In the genomic region with DNA sequence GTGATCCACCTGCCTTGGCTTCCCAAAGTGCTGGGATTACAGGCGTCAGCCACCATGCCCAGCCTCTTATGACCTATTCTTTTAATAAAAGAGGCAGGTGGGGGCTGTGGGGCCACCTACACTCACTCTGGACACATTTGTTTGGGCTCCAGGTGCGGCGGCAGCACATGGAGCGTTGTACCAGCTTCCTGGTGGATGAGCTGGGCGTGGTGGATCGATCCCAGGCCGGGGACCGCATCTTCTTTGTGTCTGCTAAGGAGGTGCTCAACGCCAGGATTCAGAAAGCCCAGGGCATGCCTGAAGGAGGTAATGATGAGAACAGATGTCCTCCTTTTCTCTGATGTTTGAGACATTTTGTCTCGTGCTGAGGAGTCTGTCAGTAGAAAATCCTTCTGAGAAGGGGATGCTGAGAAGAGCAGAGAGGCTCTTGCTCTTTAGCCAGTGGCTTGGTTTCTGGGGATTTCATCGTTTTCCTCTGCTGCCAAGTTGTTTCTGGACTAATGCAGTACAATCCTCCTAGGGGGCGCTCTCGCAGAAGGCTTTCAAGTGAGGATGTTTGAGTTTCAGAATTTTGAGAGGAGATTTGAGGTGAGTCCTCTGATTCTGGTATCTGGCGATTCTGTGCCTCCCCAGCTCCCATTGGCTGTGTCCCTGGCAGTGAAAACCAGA, we compare ENCODE assay signal across 8 cellular contexts. TPM values are rescaled to one million over a fixed set of nuclear protein-coding genes. Genes with fewer than 3 reads are reported as not detected.
DNase-seq lines count a peak whose midpoint lies in the region; ATAC-seq, FAIRE-seq and TF ChIP-seq lines count a peak whose summit lies in the region.

No MANE protein-coding gene starts in this region.

- WGBS in SK-N-SH (ENCODE audit: low lambda C conversion rate) = 84% methylated on average over 14 of the region's 14 CpGs
- WGBS in sigmoid colon, 2 donors = 88 to 91% methylated on average over 14 of the region's 14 CpGs

- H3F3A ChIP-seq in SK-N-SH (replicated peaks; ENCODE audit: insufficient read depth) = peaks cover 6% of the 10 kb centered on the region

- H3K4me3 Mint-ChIP-seq in activated naive CD8-positive, alpha-beta T cell treated with anti-CD3 and anti-CD28 coated beads, Interleukin-2, amount 10 ng/mL, durations not matched to agents 7 days and 5 days = no peak overlapping the region

- no peaks in the 10 kb centered on the region for H4K20me1 ChIP-seq in SK-N-SH (ENCODE audit: insufficient read depth)
- H4K20me1 ChIP-seq in OCI-LY7 (ENCODE audit: insufficient read depth, low read length) = no peaks in the 10 kb centered on the region
- peaks cover 7% of the 10 kb centered on the region for H4K20me1 ChIP-seq in keratinocyte (ENCODE audit: control insufficient read depth, extremely low read depth, insufficient read depth, low read length)

- H3K9me2 ChIP-seq in SK-N-SH (no peaks in the 10 kb centered on the region), OCI-LY7 (ENCODE audit: insufficient read depth, low read length) (no peaks in the 10 kb centered on the region)

- peak overlapping the region; percentile 25 for H3K27ac Mint-ChIP-seq in activated naive CD8-positive, alpha-beta T cell treated with anti-CD3 and anti-CD28 coated beads, Interleukin-2, amount 10 ng/mL, durations not matched to agents 7 days and 5 days

- no peak for TF ChIP-seq POLR2A in sigmoid colon (IDR thresholded peaks at IDR 0.05)

- peaks cover 50 to 68% of the 10 kb centered on the region in 2 experiments for H3K36me3 ChIP-seq in SK-N-SH (replicated peaks in 1 of 2; ENCODE audit: control insufficient read depth in 1 of 2, insufficient read depth in 2 of 2, low read length in 1 of 2)
- peaks cover 88% of the 10 kb centered on the region for H3K36me3 ChIP-seq in OCI-LY7 (ENCODE audit: insufficient read depth, low read length)
- peaks cover 52 to 69% of the 10 kb centered on the region in 2 experiments for H3K36me3 ChIP-seq in keratinocyte (ENCODE audit: control insufficient read depth in 2 of 2, extremely low read depth in 1 of 2, insufficient read depth in 2 of 2, low read length in 2 of 2)
- peaks cover 88% of the 10 kb centered on the region for H3K36me3 ChIP-seq in thoracic aorta
- peaks cover 74 to 100% (median 89%) of the 10 kb centered on the region in 4 donors for H3K36me3 ChIP-seq in sigmoid colon

- no peaks in the 10 kb centered on the region for H3K9me1 ChIP-seq in keratinocyte (ENCODE audit: control insufficient read depth, extremely low read depth, insufficient read depth, low read length)

- H3K27ac ChIP-seq in SK-N-SH (ENCODE audit: low read depth in 2 of 2, low read length in 1 of 2) (peak overlapping the region in 1 of 2 experiments; percentile 28; a peak in 2 of 4 replicates), OCI-LY7 (ENCODE audit: low read depth, low read length, poor library complexity, severe bottlenecking) (no peak overlapping the region), keratinocyte (ENCODE audit: control insufficient read depth, insufficient read depth, low read length) (peak overlapping the region; percentile 51), thoracic aorta (no peak overlapping the region), sigmoid colon (peak overlapping the region in 1 of 4 donors; percentile 40)

- TF ChIP-seq RAD21 in SK-N-SH (IDR thresholded peaks at IDR 0.05; ENCODE audit: low read length) = peak; percentile 38; the same call in 1 of the 2 replicates

- BruUV-seq in OCI-LY7 (replicated peaks; lab: Mats Ljungman, UMichigan) = no TSS peak

- CTCF ChIA-PET in SK-N-SH (lab: Yijun Ruan, JAX) = interaction anchor here (1.0 to 2.6 kb wide), 6 partner anchors 10 to 494 kb away, joined by 3 to 9 read pairs (median 5); no protein-coding TSS in a partner anchor
- CTCF ChIA-PET in OCI-LY7 (lab: Charles Lee; ENCODE audit: unreplicated experiment) = no interaction called here

- H3K4me2 ChIP-seq in SK-N-SH = no peak overlapping the region
- no peak overlapping the region for H3K4me2 ChIP-seq in OCI-LY7 (ENCODE audit: low read length)
- no peak overlapping the region for H3K4me2 ChIP-seq in keratinocyte (ENCODE audit: control insufficient read depth, extremely low read depth, insufficient read depth, low read depth, low read length)

- DNase-seq in SK-N-SH (peak; percentile 51), OCI-LY7 (ENCODE audit: low spot score) (peak; percentile 68), keratinocyte (ENCODE audit: low read depth, low spot score) (no peak), thoracic aorta (ENCODE audit: low spot score) (no peak), sigmoid colon (no peak), NCI-H446 treated with DMSO at 0.1 percent for 48 hours (lab: John Stamatoyannopoulos, UW) (no peak)
- peak; percentile 49 for DNase-seq in activated naive CD8-positive, alpha-beta T cell treated with anti-CD3 and anti-CD28 coated beads, Interleukin-2, amount 10 ng/mL, durations not matched to agents 7 days and 5 days

- intact Hi-C loops in OCI-LY7 (cut with micrococcal nuclease; ENCODE audit: unreplicated experiment) (loop anchor here (1.0 kb wide), 1 partner anchor 78 kb away; no protein-coding TSS in a partner anchor), sigmoid colon (cut with DNase I) (no loop called here)

- no peaks in the 10 kb centered on the region for H3K4me1 Mint-ChIP-seq in activated naive CD8-positive, alpha-beta T cell treated with anti-CD3 and anti-CD28 coated beads, Interleukin-2, amount 10 ng/mL, durations not matched to agents 7 days and 5 days

- H3K36me3 Mint-ChIP-seq in activated naive CD8-positive, alpha-beta T cell treated with anti-CD3 and anti-CD28 coated beads, Interleukin-2, amount 10 ng/mL, durations not matched to agents 7 days and 5 days = peaks cover 31% of the 10 kb centered on the region

- H3K9me3 ChIP-seq in SK-N-SH (no peaks in the 10 kb centered on the region), OCI-LY7 (ENCODE audit: low read length) (no peaks in the 10 kb centered on the region), keratinocyte (ENCODE audit: control insufficient read depth, low read depth, low read length) (no peaks in the 10 kb centered on the region), thoracic aorta (no peaks in the 10 kb centered on the region), sigmoid colon (no peaks in the 10 kb centered on the region)

- no peaks in the 10 kb centered on the region for H3K79me2 ChIP-seq in SK-N-SH (ENCODE audit: insufficient read depth)
- no peaks in the 10 kb centered on the region for H3K79me2 ChIP-seq in OCI-LY7 (ENCODE audit: insufficient read depth, low read depth, low read length)
- no peaks in the 10 kb centered on the region for H3K79me2 ChIP-seq in keratinocyte (ENCODE audit: control insufficient read depth, insufficient read depth, low read length)

- H3K9me3 Mint-ChIP-seq in activated naive CD8-positive, alpha-beta T cell treated with anti-CD3 and anti-CD28 coated beads, Interleukin-2, amount 10 ng/mL, durations not matched to agents 7 days and 5 days = no peaks in the 10 kb centered on the region

- FAIRE-seq in keratinocyte (lab: Jason Lieb, UNC) = no peak

- no peak overlapping the region for H3K4me3 ChIP-seq in SK-N-SH (ENCODE audit: low read depth in 2 of 2, low read length in 1 of 2)
- no peak overlapping the region for H3K4me3 ChIP-seq in OCI-LY7 (ENCODE audit: low read depth, low read length, poor library complexity, severe bottlenecking)
- no peak overlapping the region for H3K4me3 ChIP-seq in keratinocyte (ENCODE audit: control insufficient read depth in 2 of 3, extremely low read depth in 1 of 3, insufficient read depth in 2 of 3, low read depth in 1 of 3, low read length in 3 of 3)
- no peak overlapping the region for H3K4me3 ChIP-seq in thoracic aorta
- no peak overlapping the region for H3K4me3 ChIP-seq in sigmoid colon

- H2AFZ ChIP-seq in SK-N-SH (ENCODE audit: low read depth) = no peak overlapping the region
- H2AFZ ChIP-seq in OCI-LY7 (ENCODE audit: low read length) = no peak overlapping the region
- H2AFZ ChIP-seq in keratinocyte (ENCODE audit: control insufficient read depth, low read length) = no peak overlapping the region

- no peaks in the 10 kb centered on the region for H3K27me3 Mint-ChIP-seq in activated naive CD8-positive, alpha-beta T cell treated with anti-CD3 and anti-CD28 coated beads, Interleukin-2, amount 10 ng/mL, durations not matched to agents 7 days and 5 days

- TF ChIP-seq CTCF in SK-N-SH (IDR thresholded peaks at IDR 0.05) (peak; percentile 63), OCI-LY7 (conservative IDR thresholded peaks at IDR 0.05; ENCODE audit: low read length) (peak; percentile 87), keratinocyte (optimal IDR thresholded peaks at IDR 0.05 in 1 of 3, IDR thresholded peaks at IDR 0.05 in 1 of 3, conservative IDR thresholded peaks at IDR 0.05 in 1 of 3; ENCODE audit: extremely low read depth in 1 of 3, insufficient read depth in 2 of 3, low read length in 3 of 3) (peak; percentile 33 to 49 (median 38)), thoracic aorta (IDR thresholded peaks at IDR 0.05) (peak; percentile 21), sigmoid colon (IDR thresholded peaks at IDR 0.05) (peak in 1 of 4 experiments; percentile 38)

- H3K9ac ChIP-seq in SK-N-SH (no peak overlapping the region), keratinocyte (ENCODE audit: control insufficient read depth, extremely low read depth, insufficient read depth, low read length) (no peak overlapping the region)

- dilution Hi-C loops in keratinocyte (cut with MboI; ENCODE audit: extremely low pct_ligation_motif_present, low sequenced_read_pairs) = no loop called here

- H3K27me3 ChIP-seq in SK-N-SH (ENCODE audit: insufficient read depth) (no peaks in the 10 kb centered on the region), keratinocyte (ENCODE audit: control insufficient read depth, extremely low read depth, insufficient read depth, low read length) (no peaks in the 10 kb centered on the region), thoracic aorta (replicated peaks; ENCODE audit: insufficient read depth) (no peaks in the 10 kb centered on the region), sigmoid colon (no peaks in the 10 kb centered on the region)

- TF ChIP-seq EP300 in SK-N-SH (IDR thresholded peaks at IDR 0.05; ENCODE audit: borderline replicate concordance in 1 of 2, low read depth in 1 of 2, low read length in 1 of 2) = no peak
- TF ChIP-seq EP300 in sigmoid colon (IDR thresholded peaks at IDR 0.05) = no peak

- H3K4me1 ChIP-seq in SK-N-SH (ENCODE audit: control insufficient read depth in 1 of 2, insufficient read depth in 2 of 2, low read depth in 1 of 2, low read length in 1 of 2) (no peaks in the 10 kb centered on the region), OCI-LY7 (ENCODE audit: insufficient read depth, low read length, poor library complexity, severe bottlenecking) (no peaks in the 10 kb centered on the region), keratinocyte (ENCODE audit: control insufficient read depth, extremely low read depth, insufficient read depth, low read length) (peaks cover 10% of the 10 kb centered on the region), thoracic aorta (ENCODE audit: control insufficient read depth in 1 of 2, low read depth in 2 of 2) (no peaks in the 10 kb centered on the region), sigmoid colon (no peaks in the 10 kb centered on the region)

- POLR2A ChIA-PET in SK-N-SH (lab: Yijun Ruan, JAX) = no interaction called here
- POLR2A ChIA-PET in OCI-LY7 (lab: Charles Lee) = no interaction called here
- POLR2A ChIA-PET in activated naive CD8-positive, alpha-beta T cell treated with anti-CD3 and anti-CD28 coated beads, Interleukin-2, amount 10 ng/mL, durations not matched to agents 7 days and 5 days (lab: Charles Lee) = interaction anchor here (1.3 kb wide), 1 partner anchor 94 kb away, joined by 3 read pairs; no protein-coding TSS in a partner anchor

- no peak; the same call in 1 of the 3 replicates for ATAC-seq in SK-N-SH treated with all-trans-retinoic acid at 6 μM for 48 hours
- no peak for ATAC-seq in activated naive CD8-positive, alpha-beta T cell treated with anti-CD3 and anti-CD28 coated beads, Interleukin-2, amount 10 ng/mL, durations not matched to agents 7 days and 5 days (ENCODE audit: low read depth)
- no peak for ATAC-seq in thoracic aorta (ENCODE audit: insufficient number of reproducible peaks, low FRiP score, low read depth)

RNA-seq across cellular contexts. Expression of gene MIIP, which starts 17.9 kb away (rescaled TPM):
- polyA plus RNA-seq in SK-N-SH (2012; rRNA removed) (24.0 and 25.6 TPM in 2 replicates), keratinocyte (14.3 to 30.6 TPM (median 18.2 TPM) in 3 replicates), sigmoid colon (10 to 100 TPM; 12.7 to 32.6 (median 18.0) TPM)
- 6.1 and 11.1 TPM in 2 replicates for polyA plus RNA-seq in SK-N-SH (2012; cell fraction: cytosol; rRNA removed)
- 128 and 148 TPM in 2 replicates for polyA plus RNA-seq in SK-N-SH (2012; cell fraction: nucleus; rRNA removed)
- total RNA-seq in OCI-LY7 (2014; rRNA removed; shearing (Covaris generic)) = 75.2 and 102 TPM in 2 replicates
- total RNA-seq in OCI-LY7 (2022) (48.5 and 57.9 TPM in 2 replicates), thoracic aorta (10 to 100 TPM; 33.7 to 53.1 TPM), sigmoid colon (10 to 100 TPM; 23.7 to 31.2 (median 27.4) TPM)
- 10 to 100 TPM; 34.3 to 36.2 TPM for total RNA-seq in activated naive CD8-positive, alpha-beta T cell treated with anti-CD3 and anti-CD28 coated beads, Interleukin-2, amount 10 ng/mL, durations not matched to agents 7 days and 5 days
- polyA plus RNA-seq in keratinocyte (2011; ENCODE audit: low read depth) = 7.8 TPM
- polyA plus RNA-seq in keratinocyte (2011; cell fraction: cytosol; rRNA removed) = 12.1 and 26.0 TPM in 2 replicates
- polyA plus RNA-seq in keratinocyte (2011; cell fraction: nucleus; rRNA removed) = 62.3 and 86.3 TPM in 2 replicates
- 24.6 and 25.7 TPM in 2 replicates for polyA plus RNA-seq in keratinocyte (2012; ENCODE audit: low replicate concordance)
- 9.2 to 23.0 TPM (median 13.7 TPM) in 3 replicates for polyA minus RNA-seq in keratinocyte
- polyA minus RNA-seq in keratinocyte (2011; cell fraction: cytosol; rRNA and poly(A)+ RNA removed) = 28.6 TPM
- polyA minus RNA-seq in keratinocyte (2011; cell fraction: nucleus; rRNA and poly(A)+ RNA removed) = 12.9 and 15.0 TPM in 2 replicates

RNA-seq across cellular contexts. Expression of gene MFN2, which starts 21.1 kb away (rescaled TPM):
- polyA plus RNA-seq in SK-N-SH (2012; rRNA removed) (43.2 and 46.1 TPM in 2 replicates), keratinocyte (85.4 to 102 TPM (median 94.3 TPM) in 3 replicates), sigmoid colon (10 to 100 TPM; 33.0 to 61.5 (median 58.0) TPM)
- 31.0 and 37.2 TPM in 2 replicates for polyA plus RNA-seq in SK-N-SH (2012; cell fraction: cytosol; rRNA removed)
- 56.3 and 62.9 TPM in 2 replicates for polyA plus RNA-seq in SK-N-SH (2012; cell fraction: nucleus; rRNA removed)
- total RNA-seq in OCI-LY7 (2014; rRNA removed; shearing (Covaris generic)) = 28.3 and 32.2 TPM in 2 replicates
- total RNA-seq in OCI-LY7 (2022) (52.7 and 55.9 TPM in 2 replicates), thoracic aorta (10 to 100 TPM; 48.7 to 50.1 TPM), sigmoid colon (100 to 1,000 TPM in 2 of 4 donors, 10 to 100 TPM in 2; 83.9 to 121 (median 96.9) TPM)
- total RNA-seq in activated naive CD8-positive, alpha-beta T cell treated with anti-CD3 and anti-CD28 coated beads, Interleukin-2, amount 10 ng/mL, durations not matched to agents 7 days and 5 days = 10 to 100 TPM; 51.4 TPM
- 44.3 TPM for polyA plus RNA-seq in keratinocyte (2011; ENCODE audit: low read depth)
- polyA plus RNA-seq in keratinocyte (2011; cell fraction: cytosol; rRNA removed) = 69.6 and 77.6 TPM in 2 replicates
- polyA plus RNA-seq in keratinocyte (2011; cell fraction: nucleus; rRNA removed) = 125 and 133 TPM in 2 replicates
- 60.7 and 121 TPM in 2 replicates for polyA plus RNA-seq in keratinocyte (2012; ENCODE audit: low replicate concordance)
- polyA minus RNA-seq in keratinocyte = 118 to 135 TPM (median 122 TPM) in 3 replicates
- 69.6 TPM for polyA minus RNA-seq in keratinocyte (2011; cell fraction: cytosol; rRNA and poly(A)+ RNA removed)
- polyA minus RNA-seq in keratinocyte (2011; cell fraction: nucleus; rRNA and poly(A)+ RNA removed) = 60.4 and 91.8 TPM in 2 replicates

Comparison
In these comparisons a context has a peak if more than half of its experiments do, and no peak if none do; other contexts are left out.
1. DNase-seq: peak in SK-N-SH (single experiment), OCI-LY7 (single experiment) and activated naive CD8-positive, alpha-beta T cell treated with anti-CD3 and anti-CD28 coated beads, Interleukin-2, amount 10 ng/mL, durations not matched to agents 7 days and 5 days (single experiment); none in keratinocyte (single experiment), thoracic aorta (single experiment), sigmoid colon (single experiment) and NCI-H446 treated with DMSO at 0.1 percent for 48 hours (single experiment).